Comparison of ENCODE assay signal across 8 cellular contexts in the genomic region with DNA sequence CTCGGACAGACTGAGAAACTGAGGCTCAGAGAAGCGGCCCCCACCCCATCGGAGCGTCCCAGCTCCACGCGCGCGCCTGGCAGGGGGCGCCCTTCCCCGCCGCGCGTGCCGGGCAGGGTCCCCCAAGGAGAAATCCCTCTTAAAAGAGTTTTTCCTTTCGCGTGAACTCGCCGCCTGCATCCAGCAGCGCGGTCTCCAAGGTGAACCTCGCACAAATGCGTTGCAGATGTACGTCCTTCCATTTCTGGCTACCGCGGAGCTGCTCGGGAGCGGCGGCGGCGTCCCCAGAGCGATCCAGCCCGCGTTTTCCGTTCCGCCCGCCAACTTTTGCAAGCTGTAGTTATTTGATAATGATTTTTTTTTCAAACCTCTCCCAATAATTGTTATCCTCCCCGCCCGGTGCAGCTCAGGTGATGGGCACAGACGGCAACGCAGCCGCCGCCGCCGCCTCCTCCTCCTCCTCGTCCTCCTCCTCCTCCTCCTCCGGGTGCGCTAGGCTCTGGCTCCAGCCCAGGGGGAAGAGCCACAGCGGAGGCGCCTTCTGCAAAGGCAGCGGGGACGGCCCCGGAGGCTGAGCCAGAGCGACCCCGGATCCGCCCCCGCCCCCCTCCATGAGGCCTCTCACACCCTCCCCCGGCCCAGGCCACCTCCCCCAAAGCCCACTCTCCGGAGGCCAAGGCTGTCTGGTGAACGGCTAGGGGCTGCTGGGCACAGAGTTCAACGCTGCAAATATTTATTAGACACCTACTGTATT.
DNase-seq lines count a peak whose midpoint lies in the region; ATAC-seq and TF ChIP-seq lines count a peak whose summit lies in the region.

No MANE protein-coding gene starts in this region.

- H3K4me3 ChIP-seq in effector memory CD4-positive, alpha-beta T cell (ENCODE audit: insufficient read depth, low read depth, low read length, poor library complexity, severe bottlenecking): peak overlapping the region; percentile 72
- peak overlapping the region; percentile 64 to 67 for H3K4me3 ChIP-seq in mucosa of rectum (ENCODE audit: low read length in 2 of 2)

- H3K27me3 ChIP-seq in effector memory CD4-positive, alpha-beta T cell (replicated peaks; ENCODE audit: control insufficient read depth, insufficient read depth, low read length, poor library complexity, severe bottlenecking): no peaks in the 10 kb centered on the region
- peaks cover 0 to 3% of the 10 kb centered on the region in 2 donors for H3K27me3 ChIP-seq in mucosa of rectum (ENCODE audit: control insufficient read depth in 2 of 2, insufficient read depth in 2 of 2, low read length in 2 of 2)

- ATAC-seq in GM19463 (IDR thresholded peaks at IDR 0.05; ENCODE audit: unreplicated experiment): no peak

- H3K36me3 ChIP-seq in effector memory CD4-positive, alpha-beta T cell (ENCODE audit: control insufficient read depth, insufficient read depth, low read length): no peaks in the 10 kb centered on the region
- no peaks in the 10 kb centered on the region for H3K36me3 ChIP-seq in mucosa of rectum (ENCODE audit: control insufficient read depth in 2 of 2, insufficient read depth in 2 of 2, low read length in 2 of 2)

- H3K27ac Mint-ChIP-seq in activated CD4-positive, alpha-beta memory T cell treated with anti-CD3 and anti-CD28 coated beads, Interleukin-2, amount 10 ng/mL, durations not matched to agents 7 days and 5 days: peak overlapping the region; percentile 42

- peak; percentile 90 for TF ChIP-seq CTCF in 22Rv1 (IDR thresholded peaks at IDR 0.05)
- peak; percentile 37 for TF ChIP-seq CTCF in GM20000 (IDR thresholded peaks at IDR 0.05; ENCODE audit: extremely low read depth, missing control alignments)

- H3K27ac ChIP-seq in 22Rv1: no peak overlapping the region
- no peak overlapping the region for H3K27ac ChIP-seq in effector memory CD4-positive, alpha-beta T cell (ENCODE audit: insufficient read depth, low read length, poor library complexity, severe bottlenecking)
- no peak overlapping the region for H3K27ac ChIP-seq in mucosa of rectum (ENCODE audit: low read depth in 2 of 2, low read length in 2 of 2)

- H3K4me1 Mint-ChIP-seq in activated CD4-positive, alpha-beta memory T cell treated with anti-CD3 and anti-CD28 coated beads, Interleukin-2, amount 10 ng/mL, durations not matched to agents 7 days and 5 days: peaks cover 54% of the 10 kb centered on the region

- CTCF ChIA-PET in activated CD4-positive, alpha-beta memory T cell treated with anti-CD3 and anti-CD28 coated beads, Interleukin-2, amount 10 ng/mL, durations not matched to agents 7 days and 5 days (lab: Charles Lee): interaction anchor here (0.7 to 3.0 kb wide), 8 partner anchors 9 to 114 kb away, joined by 3 to 14 read pairs (median 4); no protein-coding TSS in a partner anchor

- H3K27me3 Mint-ChIP-seq in activated CD4-positive, alpha-beta memory T cell treated with anti-CD3 and anti-CD28 coated beads, Interleukin-2, amount 10 ng/mL, durations not matched to agents 7 days and 5 days: no peaks in the 10 kb centered on the region

- no peaks in the 10 kb centered on the region for H3K36me3 Mint-ChIP-seq in activated CD4-positive, alpha-beta memory T cell treated with anti-CD3 and anti-CD28 coated beads, Interleukin-2, amount 10 ng/mL, durations not matched to agents 7 days and 5 days (ENCODE audit: low read depth)

- H3K4me3 Mint-ChIP-seq in activated CD4-positive, alpha-beta memory T cell treated with anti-CD3 and anti-CD28 coated beads, Interleukin-2, amount 10 ng/mL, durations not matched to agents 7 days and 5 days: peak overlapping the region; percentile 75

- POLR2A ChIA-PET in activated CD4-positive, alpha-beta memory T cell treated with anti-CD3 and anti-CD28 coated beads, Interleukin-2, amount 10 ng/mL, durations not matched to agents 7 days and 5 days (lab: Charles Lee): interaction anchor here (0.6 to 2.1 kb wide), 5 partner anchors 10 to 652 kb away, joined by 3 to 8 read pairs (median 4); a partner anchor contains a TSS

- H3K9me3 ChIP-seq in effector memory CD4-positive, alpha-beta T cell (ENCODE audit: control insufficient read depth, low read length): no peaks in the 10 kb centered on the region
- no peaks in the 10 kb centered on the region for H3K9me3 ChIP-seq in mucosa of rectum (ENCODE audit: control insufficient read depth in 2 of 2, low read length in 2 of 2)

- H3K4me1 ChIP-seq in effector memory CD4-positive, alpha-beta T cell (ENCODE audit: control insufficient read depth, insufficient read depth, low read length, poor library complexity, severe bottlenecking): peaks cover 5% of the 10 kb centered on the region
- peaks cover 4 to 6% of the 10 kb centered on the region in 2 donors for H3K4me1 ChIP-seq in mucosa of rectum (ENCODE audit: control insufficient read depth in 2 of 2, insufficient read depth in 2 of 2, low read length in 2 of 2)

- peak; percentile 81 for DNase-seq in GM20000 (ENCODE audit: low spot score)
- peak; percentile 70 for DNase-seq in NCI-H748 (lab: John Stamatoyannopoulos, UW; ENCODE audit: unreplicated experiment)
- DNase-seq in activated CD4-positive, alpha-beta memory T cell treated with anti-CD3 and anti-CD28 coated beads, Interleukin-2, amount 10 ng/mL, durations not matched to agents 7 days and 5 days: peak; percentile 74
- peak; percentile 17 to 52 (median 46) for DNase-seq in effector memory CD4-positive, alpha-beta T cell
- DNase-seq in stimulated activated CD8-positive, alpha-beta memory T cell treated with anti-CD3 and anti-CD28 coated beads, Interleukin-7, amount 100 ng/mL, for 1 hour (ENCODE audit: low read depth in 2 of 2): peak; percentile 28 to 40

- H3K9me3 Mint-ChIP-seq in activated CD4-positive, alpha-beta memory T cell treated with anti-CD3 and anti-CD28 coated beads, Interleukin-2, amount 10 ng/mL, durations not matched to agents 7 days and 5 days: no peaks in the 10 kb centered on the region

- H3K9ac ChIP-seq in mucosa of rectum (ENCODE audit: low read depth in 1 of 2, low read length in 2 of 2): peak overlapping the region in 1 of 2 donors; percentile 43
